Comparison of ENCODE assay signal across 7 cellular contexts in the genomic region with DNA sequence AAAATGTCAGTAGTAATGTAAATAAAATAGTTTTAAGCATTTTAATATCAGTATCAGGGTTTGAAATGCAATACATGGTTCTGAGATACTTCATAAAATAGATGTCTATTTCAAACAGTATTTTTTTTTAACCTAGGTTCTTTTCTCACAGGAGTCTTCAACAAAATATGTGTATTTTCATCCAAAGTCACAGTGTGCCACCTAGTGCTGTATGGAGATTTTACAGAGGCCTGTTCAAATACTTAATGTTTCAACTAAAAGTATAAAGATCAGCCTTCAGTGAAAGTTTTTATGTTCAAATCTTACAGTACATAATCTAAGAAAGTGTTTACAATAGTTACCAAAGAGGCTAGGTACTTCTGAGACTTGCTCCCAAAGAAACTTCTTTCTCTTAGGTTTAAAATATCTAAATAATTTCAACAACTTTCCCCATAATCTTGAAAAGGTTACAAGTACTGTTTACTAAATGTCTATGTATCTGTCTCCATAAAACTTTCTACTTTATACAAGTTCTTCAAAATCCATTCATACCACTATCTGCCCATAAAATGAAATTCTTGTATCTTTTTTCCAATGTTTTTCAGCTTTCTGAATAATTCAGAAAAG. TPM values are rescaled to one million over a fixed set of nuclear protein-coding genes. Genes with fewer than 3 reads are reported as not detected.
DNase-seq lines count a peak whose midpoint lies in the region; ATAC-seq, FAIRE-seq and TF ChIP-seq lines count a peak whose summit lies in the region.

No MANE protein-coding gene starts in this region.

- H3K4me2 ChIP-seq in astrocyte (ENCODE audit: low read length), result no peak overlapping the region

- intact Hi-C loops in left colon (cut with DNase I, micrococcal nuclease), result loop anchor here in 1 of 2 donors (10.0 kb wide), 2 partner anchors 62 to 672 kb away; no protein-coding TSS in a partner anchor
- intact Hi-C loops in activated T-helper 1 cell treated with anti-CD3 and anti-CD28 coated beads, Interleukin-12 subunit alpha, Interleukin-12 subunit beta, Interleukin-2, Interleukin-4 antibody, amounts not matched to agents 30 ng/mL and 10 ng/mL and 1 ng/mL, durations not matched to agents 14 hours and 24 hours and 36 hours (cut with micrococcal nuclease), result loop anchor here (1.0 to 5.0 kb wide), 4 partner anchors 224 to 676 kb away; partner anchors contain the start of gene ISL2

- H3K4me1 Mint-ChIP-seq in astrocyte (ENCODE audit: low read depth, unreplicated experiment), result no peaks in the 10 kb centered on the region
- peaks cover 17% of the 10 kb centered on the region for H3K4me1 Mint-ChIP-seq in activated T-helper 1 cell treated with anti-CD3 and anti-CD28 coated beads, Interleukin-12 subunit alpha, Interleukin-12 subunit beta, Interleukin-2, Interleukin-4 antibody, amounts not matched to agents 30 ng/mL and 10 ng/mL and 1 ng/mL, durations not matched to agents 14 hours and 24 hours and 36 hours (ENCODE audit: low read depth)

- no peak overlapping the region for H3K4me3 ChIP-seq in astrocyte (ENCODE audit: insufficient read depth, low read depth, low read length)

- no peak overlapping the region for H3K27ac ChIP-seq in astrocyte (ENCODE audit: low read depth, low read length)

- H3K27me3 ChIP-seq in astrocyte (ENCODE audit: insufficient read depth, low read length), result no peaks in the 10 kb centered on the region

- no peaks in the 10 kb centered on the region for H3K27me3 Mint-ChIP-seq in astrocyte (ENCODE audit: low read depth, unreplicated experiment)
- peaks cover 4% of the 10 kb centered on the region for H3K27me3 Mint-ChIP-seq in activated T-helper 1 cell treated with anti-CD3 and anti-CD28 coated beads, Interleukin-12 subunit alpha, Interleukin-12 subunit beta, Interleukin-2, Interleukin-4 antibody, amounts not matched to agents 30 ng/mL and 10 ng/mL and 1 ng/mL, durations not matched to agents 14 hours and 24 hours and 36 hours (ENCODE audit: insufficient read depth)

- no peak overlapping the region for H2AFZ ChIP-seq in astrocyte (ENCODE audit: low read depth, low read length)

- no peak overlapping the region for H3K27ac Mint-ChIP-seq in astrocyte (ENCODE audit: unreplicated experiment)
- no peak overlapping the region for H3K27ac Mint-ChIP-seq in activated T-helper 1 cell treated with anti-CD3 and anti-CD28 coated beads, Interleukin-12 subunit alpha, Interleukin-12 subunit beta, Interleukin-2, Interleukin-4 antibody, amounts not matched to agents 30 ng/mL and 10 ng/mL and 1 ng/mL, durations not matched to agents 14 hours and 24 hours and 36 hours

- no peaks in the 10 kb centered on the region for H3K79me2 ChIP-seq in astrocyte (ENCODE audit: insufficient read depth, low read length)

- H3K36me3 ChIP-seq in astrocyte (ENCODE audit: insufficient read depth, low read length), result no peaks in the 10 kb centered on the region

- no peaks in the 10 kb centered on the region for H3K4me1 ChIP-seq in astrocyte (ENCODE audit: insufficient read depth, low read length)

- peaks cover 16% of the 10 kb centered on the region for H4K20me1 ChIP-seq in astrocyte (ENCODE audit: insufficient read depth, low read length)

- no peak overlapping the region for H3K9ac ChIP-seq in astrocyte (ENCODE audit: low read length)

- no peaks in the 10 kb centered on the region for H3K9me3 Mint-ChIP-seq in astrocyte (ENCODE audit: unreplicated experiment)
- no peaks in the 10 kb centered on the region for H3K9me3 Mint-ChIP-seq in activated T-helper 1 cell treated with anti-CD3 and anti-CD28 coated beads, Interleukin-12 subunit alpha, Interleukin-12 subunit beta, Interleukin-2, Interleukin-4 antibody, amounts not matched to agents 30 ng/mL and 10 ng/mL and 1 ng/mL, durations not matched to agents 14 hours and 24 hours and 36 hours

- TF ChIP-seq CTCF in astrocyte (IDR thresholded peaks at IDR 0.05; ENCODE audit: insufficient read depth, low read depth, low read length), result peak; percentile 59

- no peak for FAIRE-seq in astrocyte (lab: Jason Lieb, UNC)

- no peak overlapping the region for H3K4me3 Mint-ChIP-seq in astrocyte (ENCODE audit: unreplicated experiment)
- no peak overlapping the region for H3K4me3 Mint-ChIP-seq in activated T-helper 1 cell treated with anti-CD3 and anti-CD28 coated beads, Interleukin-12 subunit alpha, Interleukin-12 subunit beta, Interleukin-2, Interleukin-4 antibody, amounts not matched to agents 30 ng/mL and 10 ng/mL and 1 ng/mL, durations not matched to agents 14 hours and 24 hours and 36 hours

- no peaks in the 10 kb centered on the region for H3K9me3 ChIP-seq in astrocyte (ENCODE audit: insufficient read depth, low read depth, low read length)

- H3K36me3 Mint-ChIP-seq in astrocyte (ENCODE audit: low read depth, unreplicated experiment), result no peaks in the 10 kb centered on the region
- peaks cover 6% of the 10 kb centered on the region for H3K36me3 Mint-ChIP-seq in activated T-helper 1 cell treated with anti-CD3 and anti-CD28 coated beads, Interleukin-12 subunit alpha, Interleukin-12 subunit beta, Interleukin-2, Interleukin-4 antibody, amounts not matched to agents 30 ng/mL and 10 ng/mL and 1 ng/mL, durations not matched to agents 14 hours and 24 hours and 36 hours (ENCODE audit: low read depth)

- peak; percentile 56 for ATAC-seq in left colon

- DNase-seq in ELR (ENCODE audit: low read depth), result peak; percentile 49
- peak; percentile 56 to 79 for DNase-seq in Kasumi-1 (lab: John Stamatoyannopoulos, UW)
- DNase-seq in astrocyte (ENCODE audit: low read depth), result peak; percentile 18
- no peak for DNase-seq in left colon
- no peak for DNase-seq in activated T-helper 1 cell treated with anti-CD3 and anti-CD28 coated beads, Interleukin-12 subunit alpha, Interleukin-12 subunit beta, Interleukin-2, Interleukin-4 antibody, amounts not matched to agents 30 ng/mL and 10 ng/mL and 1 ng/mL, durations not matched to agents 14 hours and 24 hours and 36 hours (ENCODE audit: low spot score)
- DNase-seq in GM19238 (ENCODE audit: insufficient read length, low spot score), result no peak
- no peak for DNase-seq in activated CD8-positive, alpha-beta memory T cell treated with anti-CD3 and anti-CD28 coated beads for 24 hours

RNA-seq across cellular contexts. Expression of gene SCAPER, which starts 38.3 kb away (rescaled TPM):
- total RNA-seq in astrocyte (8.6 and 12.9 TPM in 2 replicates), left colon (10 to 100 TPM; 16.6 to 27.9 TPM)
- total RNA-seq in activated T-helper 1 cell treated with anti-CD3 and anti-CD28 coated beads, Interleukin-12 subunit alpha, Interleukin-12 subunit beta, Interleukin-2, Interleukin-4 antibody, amounts not matched to agents 30 ng/mL and 10 ng/mL and 1 ng/mL, durations not matched to agents 14 hours and 24 hours and 36 hours, result 21.5 and 23.5 TPM in 2 replicates

Comparison
In these comparisons a context has a peak if more than half of its experiments do, and no peak if none do; other contexts are left out.
1. DNase-seq: peak in ELR (single experiment), Kasumi-1 (2 of 2) and astrocyte (single experiment); none in left colon (0 of 2), activated T-helper 1 cell treated with anti-CD3 and anti-CD28 coated beads, Interleukin-12 subunit alpha, Interleukin-12 subunit beta, Interleukin-2, Interleukin-4 antibody, amounts not matched to agents 30 ng/mL and 10 ng/mL and 1 ng/mL, durations not matched to agents 14 hours and 24 hours and 36 hours (single experiment), GM19238 (single experiment) and activated CD8-positive, alpha-beta memory T cell treated with anti-CD3 and anti-CD28 coated beads for 24 hours (single experiment).